Comparison of ENCODE assay signal across 29 cellular contexts in genomic region chr13:110700186-110700585, GRCh38.
"Had no signal": no experiment of that assay in that cellular context is flagged by ENCODE, and none has a peak within 500 bp of the region (broad histone marks: within the 10 kb centered on the region; RNA-seq: fewer than 3 reads in every experiment).

No MANE protein-coding gene starts in this region.

- H3K27me3 ChIP-seq: brain microvascular endothelial cell, cardiac muscle cell had no signal

- H3K27me3 Mint-ChIP-seq: activated B cell treated with CpG ODN at 0.5 μM for 24 hours; activated CD4-positive, alpha-beta T cell treated with anti-CD3 and anti-CD28 coated beads, Interleukin-2, amount 10 ng/mL, durations not matched to agents 24 days and 14 days; activated naive CD4-positive, alpha-beta T cell treated with anti-CD3 and anti-CD28 coated beads, Interleukin-2, amount 10 ng/mL, durations not matched to agents 7 days and 5 days; activated naive CD8-positive, alpha-beta T cell treated with anti-CD3 and anti-CD28 coated beads for 36 hours; T-cell had no signal

- H3K4me3 ChIP-seq: cardiac muscle cell, SK-N-MC had no signal

- H3K9me3 Mint-ChIP-seq: activated B cell treated with CpG ODN at 0.5 μM for 24 hours; activated CD4-positive, alpha-beta T cell treated with anti-CD3 and anti-CD28 coated beads, Interleukin-2, amount 10 ng/mL, durations not matched to agents 24 days and 14 days; activated naive CD4-positive, alpha-beta T cell treated with anti-CD3 and anti-CD28 coated beads, Interleukin-2, amount 10 ng/mL, durations not matched to agents 7 days and 5 days; activated naive CD8-positive, alpha-beta T cell treated with anti-CD3 and anti-CD28 coated beads for 36 hours; activated T-helper 2 cell treated with anti-CD3 and anti-CD28 coated beads, Interferon-gamma antibody, Interleukin-2, Interleukin-4, amounts not matched to agents 10 μg/mL and 5 μg/mL and 100 μg/mL, durations not matched to agents 14 hours and 24 hours and 36 hours; T-cell had no signal

- H3K27ac Mint-ChIP-seq: activated B cell treated with CpG ODN at 0.5 μM for 24 hours; activated CD4-positive, alpha-beta T cell treated with anti-CD3 and anti-CD28 coated beads, Interleukin-2, amount 10 ng/mL, durations not matched to agents 24 days and 14 days; activated naive CD4-positive, alpha-beta T cell treated with anti-CD3 and anti-CD28 coated beads, Interleukin-2, amount 10 ng/mL, durations not matched to agents 7 days and 5 days; activated naive CD8-positive, alpha-beta T cell treated with anti-CD3 and anti-CD28 coated beads for 36 hours; activated T-helper 2 cell treated with anti-CD3 and anti-CD28 coated beads, Interferon-gamma antibody, Interleukin-2, Interleukin-4, amounts not matched to agents 10 μg/mL and 5 μg/mL and 100 μg/mL, durations not matched to agents 14 hours and 24 hours and 36 hours had no signal

- ATAC-seq: Panc1, Right ventricle myocardium inferior, T-cell had no signal

- H3K4me3 Mint-ChIP-seq: activated B cell treated with CpG ODN at 0.5 μM for 24 hours; activated CD4-positive, alpha-beta T cell treated with anti-CD3 and anti-CD28 coated beads, Interleukin-2, amount 10 ng/mL, durations not matched to agents 24 days and 14 days; activated naive CD4-positive, alpha-beta T cell treated with anti-CD3 and anti-CD28 coated beads, Interleukin-2, amount 10 ng/mL, durations not matched to agents 7 days and 5 days; activated naive CD8-positive, alpha-beta T cell treated with anti-CD3 and anti-CD28 coated beads for 36 hours; T-cell had no signal

- H3K27ac ChIP-seq: brain microvascular endothelial cell, cardiac muscle cell, SK-N-MC had no signal

- DNase-seq: activated B cell treated with CpG ODN at 0.5 μM for 24 hours; activated CD4-positive, alpha-beta T cell treated with anti-CD3 and anti-CD28 coated beads for 1 hour; activated CD4-positive, alpha-beta T cell treated with anti-CD3 and anti-CD28 coated beads, Interleukin-2, amount 10 ng/mL, durations not matched to agents 24 days and 14 days; activated CD4-positive, alpha-beta T cell treated with anti-CD3 and anti-CD28 coated beads, Interleukin-2, amount 50 U/mL, for 48 hours; activated gamma-delta T cell treated with Interleukin-2 at 50 U/mL for 16 hours; activated naive CD4-positive, alpha-beta T cell treated with anti-CD3 and anti-CD28 coated beads, Interleukin-2, amount 10 ng/mL, durations not matched to agents 7 days and 5 days; activated naive CD8-positive, alpha-beta T cell treated with anti-CD3 and anti-CD28 coated beads for 36 hours; activated T-cell treated with anti-CD3 and anti-CD28 coated beads for 4 hours; activated T-cell treated with anti-CD3 and anti-CD28 coated beads, Interleukin-2, amount 50 U/mL, for 48 hours; brain microvascular endothelial cell; MM.1S; NCI-H1105 treated with DMSO at 0.1 percent for 48 hours; NCI-H146; NCI-H187 treated with DMSO at 0.1 percent for 48 hours; NCI-H2081 treated with DMSO at 0.1 percent for 48 hours; NCI-H2227 treated with DMSO at 0.1 percent for 48 hours; NCI-H446 treated with DMSO at 0.1 percent for 48 hours; NCI-H526 treated with DMSO at 0.1 percent for 48 hours; NCI-H82; OCI-M1; RPMI8226; T-cell; T-helper 2 cell; T1000 had no signal
